Comparison of ENCODE assay signal across 1 cellular context in the genomic region with DNA sequence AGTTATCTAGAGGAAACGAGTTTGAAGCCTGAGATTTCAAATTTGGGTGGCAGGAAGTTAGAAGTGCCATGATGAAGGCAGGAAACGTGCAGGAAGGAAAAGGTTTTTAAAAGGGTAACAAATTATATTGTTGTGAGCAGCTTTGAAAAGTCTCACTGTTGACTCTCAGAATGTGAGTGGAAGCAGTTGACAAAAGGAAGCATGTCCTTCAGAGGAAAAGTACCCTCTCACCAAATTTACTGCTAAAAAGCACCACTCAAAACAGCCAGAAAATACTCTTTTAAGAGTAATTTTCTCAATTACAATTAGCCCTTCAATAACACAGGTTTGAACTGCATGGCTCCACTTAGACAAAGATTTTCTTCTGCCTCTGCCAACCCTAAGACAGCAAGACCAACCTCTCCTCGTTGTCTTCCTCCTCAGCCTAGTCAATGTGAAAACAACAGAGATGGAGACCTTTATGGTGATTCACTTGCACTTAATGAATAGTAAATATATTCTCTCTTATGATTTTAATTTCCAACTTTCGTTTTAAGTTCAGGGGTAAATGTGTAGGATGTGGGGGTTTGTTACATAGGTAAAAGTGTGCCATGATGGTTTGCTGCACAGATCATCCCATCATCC.
TF ChIP-seq lines count a peak whose summit lies in the region.

No MANE protein-coding gene starts in this region.

TF ChIP-seq in K562, 482 proteins besides CTCF, POLR2A, EP300 and RAD21 (continued from another document):
- TF ChIP-seq HNRNPK (IDR thresholded peaks at IDR 0.05; ENCODE audit: low read depth, low read length, poor library complexity, severe bottlenecking) (no peak), GABPB2 (CRISPR knock-in tag; conservative IDR thresholded peaks at IDR 0.05) (no peak), RAD51 (IDR thresholded peaks at IDR 0.05; ENCODE audit: borderline replicate concordance, low read depth) (no peak), MYNN (IDR thresholded peaks at IDR 0.05) (no peak), MYNN (CRISPR knock-in tag; IDR thresholded peaks at IDR 0.05) (no peak), TFAP4 (CRISPR knock-in tag; IDR thresholded peaks at IDR 0.05; ENCODE audit: borderline replicate concordance) (no peak), SMARCC2 (IDR thresholded peaks at IDR 0.05; ENCODE audit: low read depth) (no peak), ZBTB9 (CRISPR knock-in tag; IDR thresholded peaks at IDR 0.05) (no peak), ZBED1 (IDR thresholded peaks at IDR 0.05) (no peak), ZBTB8A (IDR thresholded peaks at IDR 0.05; ENCODE audit: partially characterized antibody) (no peak), RBM17 (IDR thresholded peaks at IDR 0.05; ENCODE audit: borderline replicate concordance, low read depth, low read length) (no peak), THRB (CRISPR knock-in tag; conservative IDR thresholded peaks at IDR 0.05) (no peak), ZNF143 (CRISPR knock-in tag; IDR thresholded peaks at IDR 0.05) (no peak), FOXA3 (CRISPR knock-in tag; conservative IDR thresholded peaks at IDR 0.05 in 1 of 2, IDR thresholded peaks at IDR 0.05 in 1 of 2) (no peak), TRIM28 (IDR thresholded peaks at IDR 0.05) (no peak), THRAP3 (IDR thresholded peaks at IDR 0.05; ENCODE audit: borderline replicate concordance) (no peak)
- TF ChIP-seq, protein P1, sequence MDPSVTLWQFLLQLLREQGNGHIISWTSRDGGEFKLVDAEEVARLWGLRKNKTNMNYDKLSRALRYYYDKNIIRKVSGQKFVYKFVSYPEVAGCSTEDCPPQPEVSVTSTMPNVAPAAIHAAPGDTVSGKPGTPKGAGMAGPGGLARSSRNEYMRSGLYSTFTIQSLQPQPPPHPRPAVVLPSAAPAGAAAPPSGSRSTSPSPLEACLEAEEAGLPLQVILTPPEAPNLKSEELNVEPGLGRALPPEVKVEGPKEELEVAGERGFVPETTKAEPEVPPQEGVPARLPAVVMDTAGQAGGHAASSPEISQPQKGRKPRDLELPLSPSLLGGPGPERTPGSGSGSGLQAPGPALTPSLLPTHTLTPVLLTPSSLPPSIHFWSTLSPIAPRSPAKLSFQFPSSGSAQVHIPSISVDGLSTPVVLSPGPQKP (CRISPR knock-in tag; IDR thresholded peaks at IDR 0.05) = no peak
